Comparison of ENCODE assay signal across 17 cellular contexts in the genomic region with DNA sequence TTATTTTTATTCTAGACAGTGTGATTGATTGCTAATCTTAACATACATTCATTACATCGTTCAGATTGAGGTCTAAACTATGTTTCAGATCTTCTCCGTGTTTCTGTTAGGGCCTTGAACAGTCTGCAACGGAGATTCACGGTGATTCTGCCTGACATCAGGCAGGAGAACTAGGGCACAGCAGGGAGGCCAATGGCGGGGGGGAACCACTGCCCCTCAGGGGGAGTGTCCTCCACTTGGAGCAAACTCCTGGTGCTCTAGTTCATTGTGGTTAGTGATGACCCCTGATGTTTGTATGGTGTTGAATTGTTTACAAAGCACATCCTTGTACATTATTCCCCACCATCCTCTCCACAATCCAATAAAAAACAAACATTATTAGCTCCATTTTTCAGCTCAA.
"Had no signal": no experiment of that assay in that cellular context is flagged by ENCODE, and none has a peak within 500 bp of the region (broad histone marks: within the 10 kb centered on the region; RNA-seq: fewer than 3 reads in every experiment).

No MANE protein-coding gene starts in this region.

- DNase-seq: activated effector memory CD4-positive, alpha-beta T cell treated with anti-CD3 and anti-CD28 coated beads, Interleukin-2, amount 50 U/mL, for 16 hours; activated T-cell treated with anti-CD3 and anti-CD28 coated beads, Interleukin-2, amount 50 U/mL, for 1 hour; amniotic stem cell; left lung; nephron progenitor cell; pancreas; stimulated activated CD4-positive, alpha-beta T cell treated with anti-CD3 and anti-CD28 coated beads, Interleukin-4, amount 100 ng/mL, for 4 hours; stimulated activated naive CD8-positive, alpha-beta T cell treated with anti-CD3 and anti-CD28 coated beads, Interleukin-15, amount 100 ng/mL, for 72 hours; T-helper 17 cell; testis had no signal

- H3K27ac Mint-ChIP-seq: activated naive CD4-positive, alpha-beta T cell treated with anti-CD3 and anti-CD28 coated beads, Interleukin-2, amount 50 U/mL, for 72 hours; dendritic cell treated with granulocyte-macrophage colony-stimulating factor and Interleukin-4, amounts not matched to agents 40 ng/mL and 50 ng/mL, for 4 days; memory B cell; stimulated activated naive CD8-positive, alpha-beta T cell treated with anti-CD3 and anti-CD28 coated beads, Interleukin-15, amount 100 ng/mL, for 72 hours; T-helper 17 cell had no signal

- H3K4me1 Mint-ChIP-seq: central memory CD8-positive, alpha-beta T cell; stimulated activated naive CD8-positive, alpha-beta T cell treated with anti-CD3 and anti-CD28 coated beads, Interleukin-15, amount 100 ng/mL, for 72 hours; T-helper 17 cell had no signal

- ATAC-seq: activated CD4-positive, CD25-positive, alpha-beta regulatory T cell treated with anti-CD3 and anti-CD28 coated beads, Interleukin-2, amount 50 U/mL, for 24 hours; activated naive CD4-positive, alpha-beta T cell treated with anti-CD3 and anti-CD28 coated beads, Interleukin-2, amount 50 U/mL, for 72 hours; esophagus mucosa; stimulated activated naive CD8-positive, alpha-beta T cell treated with anti-CD3 and anti-CD28 coated beads, Interleukin-15, amount 100 ng/mL, for 72 hours; T-helper 17 cell had no signal

- H3K9me3 Mint-ChIP-seq: brain; dendritic cell treated with granulocyte-macrophage colony-stimulating factor and Interleukin-4, amounts not matched to agents 40 ng/mL and 50 ng/mL, for 4 days; memory B cell; nephron progenitor cell; stimulated activated naive CD8-positive, alpha-beta T cell treated with anti-CD3 and anti-CD28 coated beads, Interleukin-15, amount 100 ng/mL, for 72 hours had no signal

- H3K27me3 Mint-ChIP-seq: brain; central memory CD8-positive, alpha-beta T cell had no signal

- H3K4me3 Mint-ChIP-seq: central memory CD8-positive, alpha-beta T cell; dendritic cell treated with granulocyte-macrophage colony-stimulating factor and Interleukin-4, amounts not matched to agents 40 ng/mL and 50 ng/mL, for 4 days; memory B cell; nephron progenitor cell; stimulated activated naive CD8-positive, alpha-beta T cell treated with anti-CD3 and anti-CD28 coated beads, Interleukin-15, amount 100 ng/mL, for 72 hours; T-helper 17 cell had no signal

- H3K36me3 Mint-ChIP-seq: activated naive CD4-positive, alpha-beta T cell treated with anti-CD3 and anti-CD28 coated beads, Interleukin-2, amount 50 U/mL, for 72 hours; brain; memory B cell had no signal
